Comparison of ENCODE assay signal across 12 cellular contexts in genomic region chr2:20185176-20186022, GRCh38. TPM values are rescaled to one million over a fixed set of nuclear protein-coding genes. Genes with fewer than 3 reads are reported as not detected.
DNase-seq lines count a peak whose midpoint lies in the region; ATAC-seq, FAIRE-seq and TF ChIP-seq lines count a peak whose summit lies in the region.
"Had no signal": no experiment of that assay in that cellular context is flagged by ENCODE, and none has a peak within 500 bp of the region (broad histone marks: within the 10 kb centered on the region; RNA-seq: fewer than 3 reads in every experiment).

No MANE protein-coding gene starts in this region.

- 84% methylated on average over 18 of the region's 18 CpGs for WGBS in hepatocyte (ENCODE audit: low lambda C conversion rate, missing lambda C conversion rate)

- H2AFZ ChIP-seq in hepatocyte, result no peak overlapping the region

- H3K36me3 ChIP-seq in hepatocyte (replicated peaks; ENCODE audit: insufficient read depth, low read depth) (no peaks in the 10 kb centered on the region), skeletal muscle satellite cell (ENCODE audit: insufficient read depth, low read length) (no peaks in the 10 kb centered on the region)
- H3K36me3 ChIP-seq: adrenal gland, heart right ventricle had no signal

- H3K9me2 ChIP-seq in hepatocyte (replicated peaks; ENCODE audit: insufficient read depth), result no peaks in the 10 kb centered on the region

- DNase-seq in HT1080 (ENCODE audit: low read depth) (peak; percentile 99), SKM-1 treated with dmso at 0.1 percent for 144 hours (lab: John Stamatoyannopoulos, UW; ENCODE audit: unreplicated experiment) (peak; percentile 68), hepatocyte (ENCODE audit: low spot score) (no peak), frontal cortex (ENCODE audit: low spot score in 2 of 2) (no peak), GM13976 (ENCODE audit: low spot score) (no peak)
- no peak for DNase-seq in activated CD8-positive, alpha-beta T cell treated with anti-CD3 and anti-CD28 coated beads for 36 hours
- DNase-seq: activated CD4-positive, CD25-positive, alpha-beta regulatory T cell treated with anti-CD3 and anti-CD28 coated beads, Interleukin-2, amount 50 U/mL, for 72 hours; heart right ventricle; NCI-H774 had no signal

- peaks cover 45% of the 10 kb centered on the region for H3K4me1 ChIP-seq in hepatocyte (ENCODE audit: insufficient read depth)
- peaks cover 44% of the 10 kb centered on the region for H3K4me1 ChIP-seq in skeletal muscle satellite cell (ENCODE audit: control insufficient read depth, insufficient read depth, low read length)

- H3K4me1 Mint-ChIP-seq in activated CD8-positive, alpha-beta T cell treated with anti-CD3 and anti-CD28 coated beads for 36 hours (ENCODE audit: low read depth), result no peaks in the 10 kb centered on the region

- FAIRE-seq in frontal cortex (lab: Jason Lieb, UNC), result no peak

- H3K4me2 ChIP-seq in hepatocyte (no peak overlapping the region), skeletal muscle satellite cell (ENCODE audit: low read length) (peak overlapping the region; percentile 27)

- no peaks in the 10 kb centered on the region for H3K36me3 Mint-ChIP-seq in activated CD8-positive, alpha-beta T cell treated with anti-CD3 and anti-CD28 coated beads for 36 hours (ENCODE audit: low read depth)

- H3K4me3 Mint-ChIP-seq in activated CD8-positive, alpha-beta T cell treated with anti-CD3 and anti-CD28 coated beads for 36 hours, result no peak overlapping the region

- intact Hi-C loops in activated CD8-positive, alpha-beta T cell treated with anti-CD3 and anti-CD28 coated beads for 36 hours (cut with micrococcal nuclease), result no loop called here

- CTCF ChIA-PET in activated CD8-positive, alpha-beta T cell treated with anti-CD3 and anti-CD28 coated beads for 36 hours (lab: Charles Lee), result interaction anchor here (1.0 to 1.2 kb wide), 2 partner anchors 80 to 227 kb away, joined by 3 read pairs; no protein-coding TSS in a partner anchor

- H3K9me3 ChIP-seq in hepatocyte (ENCODE audit: low read depth) (no peaks in the 10 kb centered on the region), skeletal muscle satellite cell (replicated peaks; ENCODE audit: low read length) (no peaks in the 10 kb centered on the region)
- H3K9me3 ChIP-seq: adrenal gland, heart right ventricle had no signal

- peaks cover 1% of the 10 kb centered on the region for H3K27me3 Mint-ChIP-seq in activated CD8-positive, alpha-beta T cell treated with anti-CD3 and anti-CD28 coated beads for 36 hours

- no peaks in the 10 kb centered on the region for H4K20me1 ChIP-seq in hepatocyte (ENCODE audit: insufficient read depth, poor library complexity, severe bottlenecking)

- H3K4me3 ChIP-seq in hepatocyte (no peak overlapping the region), skeletal muscle satellite cell (ENCODE audit: low read length) (no peak overlapping the region)
- H3K4me3 ChIP-seq: adrenal gland, heart right ventricle had no signal

- POLR2A ChIA-PET in activated CD8-positive, alpha-beta T cell treated with anti-CD3 and anti-CD28 coated beads for 36 hours (lab: Charles Lee), result no interaction called here

- H3K9me3 Mint-ChIP-seq in activated CD8-positive, alpha-beta T cell treated with anti-CD3 and anti-CD28 coated beads for 36 hours, result no peaks in the 10 kb centered on the region

- peak overlapping the region; percentile 86 for H3K27ac ChIP-seq in hepatocyte

- H3K79me2 ChIP-seq in hepatocyte, result no peaks in the 10 kb centered on the region

- in situ Hi-C loops in GM13976 (cut with MboI; ENCODE audit: low sequenced_read_pairs, unreplicated experiment), result no loop called here

- H3K27me3 ChIP-seq in hepatocyte (no peaks in the 10 kb centered on the region), skeletal muscle satellite cell (ENCODE audit: control insufficient read depth, insufficient read depth, low read length) (no peaks in the 10 kb centered on the region)
- H3K27me3 ChIP-seq: adrenal gland, heart right ventricle had no signal

- ATAC-seq in HG03139 (IDR thresholded peaks at IDR 0.05; ENCODE audit: unreplicated experiment), result no peak
- no peak for ATAC-seq in activated CD8-positive, alpha-beta T cell treated with anti-CD3 and anti-CD28 coated beads for 36 hours

- no peak for TF ChIP-seq CTCF in hepatocyte (IDR thresholded peaks at IDR 0.05; ENCODE audit: poor library complexity)
- no peak for TF ChIP-seq CTCF in GM13976 (IDR thresholded peaks at IDR 0.05; ENCODE audit: borderline replicate concordance, control extremely low read depth, extremely low read depth, insufficient read depth, missing control alignments)
- TF ChIP-seq CTCF in activated CD8-positive, alpha-beta T cell treated with anti-CD3 and anti-CD28 coated beads for 36 hours (IDR thresholded peaks at IDR 0.05), result no peak

- peak overlapping the region; percentile 50 for H3K9ac ChIP-seq in skeletal muscle satellite cell (ENCODE audit: low read depth, low read length)

- no peak overlapping the region for H3K27ac Mint-ChIP-seq in activated CD8-positive, alpha-beta T cell treated with anti-CD3 and anti-CD28 coated beads for 36 hours

RNA-seq across cellular contexts. Expression of gene SDC1, which starts 39.5 kb away (rescaled TPM):
- 277 and 306 TPM in 2 replicates for total RNA-seq in HT1080 (2014; rRNA removed; shearing (Covaris generic))
- 223 and 234 TPM in 2 replicates for polyA plus RNA-seq in HT1080 (2015; cell fraction: cytosol; rRNA removed)
- polyA plus RNA-seq in HT1080 (2015; cell fraction: nucleus; rRNA removed), result 313 and 316 TPM in 2 replicates
- total RNA-seq in hepatocyte (92.3 and 108 TPM in 2 replicates), frontal cortex (9.8 TPM)
- 84.1 and 107 TPM in 2 replicates for polyA plus RNA-seq in hepatocyte
- total RNA-seq in skeletal muscle satellite cell (2012; rRNA removed), result 3.1 and 3.3 TPM in 2 replicates
- under 1 TPM; 0.11 to 0.14 TPM for total RNA-seq in activated CD8-positive, alpha-beta T cell treated with anti-CD3 and anti-CD28 coated beads for 36 hours

Comparison
In these comparisons a context has a peak if more than half of its experiments do, and no peak if none do; other contexts are left out.
1. DNase-seq: peak in HT1080 (single experiment) and SKM-1 treated with dmso at 0.1 percent for 144 hours (single experiment); none in hepatocyte (single experiment), frontal cortex (0 of 2), GM13976 (single experiment) and activated CD8-positive, alpha-beta T cell treated with anti-CD3 and anti-CD28 coated beads for 36 hours (single experiment).